Comparison of ENCODE assay signal across 14 cellular contexts in genomic region chr5:17267099-17267498, GRCh38.
DNase-seq lines count a peak whose midpoint lies in the region; ATAC-seq lines count a peak whose summit lies in the region.
"Had no signal": no experiment of that assay in that cellular context is flagged by ENCODE, and none has a peak within 500 bp of the region (broad histone marks: within the 10 kb centered on the region; RNA-seq: fewer than 3 reads in every experiment).

No MANE protein-coding gene starts in this region.

- DNase-seq in germinal center (ENCODE audit: low spot score) = peak; percentile 38
- no peak for DNase-seq in kidney glomerular epithelial cell (lab: John Stamatoyannopoulos, UW)
- no peak for DNase-seq in LoVo (ENCODE audit: low spot score)
- DNase-seq in amygdala (lab: John Stamatoyannopoulos, UW) = no peak
- no peak for DNase-seq in DMS153 (lab: John Stamatoyannopoulos, UW)
- DNase-seq: activated CD4-positive, alpha-beta memory T cell treated with anti-CD3 and anti-CD28 coated beads for 36 hours; activated naive CD8-positive, alpha-beta T cell treated with anti-CD3 and anti-CD28 coated beads for 36 hours; foreskin keratinocyte; NCI-H748 treated with DMSO at 0.1 percent for 48 hours; nucleus accumbens; stimulated activated naive CD8-positive, alpha-beta T cell treated with anti-CD3 and anti-CD28 coated beads, Interleukin-15, amount 100 ng/mL, for 72 hours had no signal

- ATAC-seq in GM18508 (IDR thresholded peaks at IDR 0.05; ENCODE audit: insufficient read depth, unreplicated experiment) = peak; percentile 79
- peak; percentile 56 for ATAC-seq in GM21723 (IDR thresholded peaks at IDR 0.05; ENCODE audit: unreplicated experiment)
- ATAC-seq in HG03342 (IDR thresholded peaks at IDR 0.05; ENCODE audit: unreplicated experiment) = peak; percentile 67
- ATAC-seq: foreskin keratinocyte; stimulated activated naive CD8-positive, alpha-beta T cell treated with anti-CD3 and anti-CD28 coated beads, Interleukin-15, amount 100 ng/mL, for 72 hours had no signal
